16 cellular contexts compared by ENCODE assay signal in the genomic region with DNA sequence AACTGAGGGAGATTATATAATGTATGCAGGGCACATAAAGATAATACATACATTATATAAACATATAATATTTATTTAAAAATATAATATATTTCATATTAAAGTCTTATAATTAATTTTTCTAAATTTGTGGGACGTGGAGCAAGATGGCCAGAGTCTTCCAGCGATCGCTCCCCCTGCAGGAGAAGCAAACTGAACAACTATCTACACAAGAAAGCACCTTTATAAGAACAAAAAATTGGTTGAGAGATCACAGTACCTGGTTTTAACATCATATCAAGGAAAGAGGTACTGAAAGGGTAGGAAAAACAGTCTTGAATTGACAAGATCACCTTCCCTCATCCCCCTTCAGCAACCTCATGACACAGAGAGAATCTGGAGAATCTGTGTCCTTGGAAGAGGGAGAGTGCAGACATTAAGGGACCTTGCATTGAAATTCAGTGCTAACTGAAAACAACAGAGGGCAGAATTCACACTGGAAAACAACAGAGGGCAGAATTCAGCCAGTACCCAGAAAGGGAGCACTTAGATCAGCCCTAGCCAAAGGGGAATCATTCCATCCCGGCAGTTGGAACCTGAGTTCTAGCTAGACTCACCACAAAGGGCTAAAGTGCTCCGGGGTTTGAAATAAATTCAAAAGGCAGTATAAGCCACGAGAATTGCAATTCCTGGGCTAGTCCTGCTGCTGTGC.
DNase-seq lines count a peak whose midpoint lies in the region; FAIRE-seq and TF ChIP-seq lines count a peak whose summit lies in the region.
"Had no signal": no experiment of that assay in that cellular context is flagged by ENCODE, and none has a peak within 500 bp of the region (broad histone marks: within the 10 kb centered on the region; RNA-seq: fewer than 3 reads in every experiment).

No MANE protein-coding gene starts in this region.

- H3K4me3 ChIP-seq in WERI-Rb-1 (ENCODE audit: low read depth, low read length) = no peak overlapping the region
- H3K4me3 ChIP-seq: upper lobe of right lung had no signal

- H3K9me3 ChIP-seq in WERI-Rb-1 (ENCODE audit: severe bottlenecking) = no peaks in the 10 kb centered on the region
- H3K9me3 ChIP-seq: upper lobe of right lung had no signal

- peak; percentile 24 for TF ChIP-seq CTCF in D721Med (IDR thresholded peaks at IDR 0.05; ENCODE audit: insufficient read depth, missing control alignments)
- TF ChIP-seq CTCF in WERI-Rb-1 (IDR thresholded peaks at IDR 0.05; ENCODE audit: low read depth, low read length) = peak; percentile 19; the same call in 1 of the 2 replicates

- no peaks in the 10 kb centered on the region for H3K36me3 ChIP-seq in WERI-Rb-1
- H3K36me3 ChIP-seq: upper lobe of right lung had no signal

- H3K27me3 ChIP-seq in WERI-Rb-1 (ENCODE audit: insufficient read depth, low read depth, severe bottlenecking) = no peaks in the 10 kb centered on the region
- H3K27me3 ChIP-seq: upper lobe of right lung had no signal

- FAIRE-seq in D721Med (lab: Jason Lieb, UNC) = no peak
- FAIRE-seq: bronchial epithelial cell, H54 had no signal

- DNase-seq in D721Med (ENCODE audit: insufficient read length, low spot score) (no peak), NAMALWA (ENCODE audit: low spot score) (peak; percentile 19), WERI-Rb-1 (no peak), kidney glomerular epithelial cell (lab: John Stamatoyannopoulos, UW) (peak; percentile 22), D341Med (ENCODE audit: low spot score) (no peak), SW480 (ENCODE audit: low spot score) (no peak), glomerular visceral epithelial cell (ENCODE audit: extremely low spot score) (no peak), SHP77 (lab: John Stamatoyannopoulos, UW) (no peak)
- DNase-seq: activated CD4-positive, alpha-beta T cell treated with anti-CD3 and anti-CD28 coated beads for 36 hours; activated T-cell treated with anti-CD3 and anti-CD28 coated beads for 4 hours; NCI-H1105 treated with DMSO at 0.1 percent for 48 hours; nucleus accumbens; T-helper 17 cell; upper lobe of right lung had no signal

- no peak overlapping the region for H3K27ac ChIP-seq in WERI-Rb-1
- H3K27ac ChIP-seq: upper lobe of right lung had no signal

Comparison
In these comparisons a context has a peak if more than half of its experiments do, and no peak if none do; other contexts are left out.
1. DNase-seq: peak in NAMALWA (single experiment) and kidney glomerular epithelial cell (single experiment); none in D721Med (single experiment), WERI-Rb-1 (single experiment), D341Med (single experiment), SW480 (single experiment), glomerular visceral epithelial cell (single experiment) and SHP77 (0 of 2).